15 cellular contexts compared by ENCODE assay signal in genomic region chr9:86022687-86023266, GRCh38.
A peak's percentile ranks its signal among the peaks of the same experiment; 100 is the strongest.
DNase-seq lines count a peak whose midpoint lies in the region; ATAC-seq and TF ChIP-seq lines count a peak whose summit lies in the region.
"Had no signal": no experiment of that assay in that cellular context is flagged by ENCODE, and none has a peak within 500 bp of the region (broad histone marks: within the 10 kb centered on the region; RNA-seq: fewer than 3 reads in every experiment).

No MANE protein-coding gene starts in this region.

- peak overlapping the region; percentile 25 for H3K27ac ChIP-seq in cardiac muscle cell
- H3K27ac ChIP-seq in heart right ventricle: no peak overlapping the region
- H3K27ac ChIP-seq: brain microvascular endothelial cell, right lobe of liver had no signal

- H3K4me1 Mint-ChIP-seq in T-cell: peaks cover 21 to 24% (median 23%) of the 10 kb centered on the region in 3 donors
- peaks cover 20% of the 10 kb centered on the region for H3K4me1 Mint-ChIP-seq in endothelial cell (ENCODE audit: unreplicated experiment)
- H3K4me1 Mint-ChIP-seq in type B pancreatic cell (ENCODE audit: unreplicated experiment): peaks cover 9% of the 10 kb centered on the region

- WGBS in heart right ventricle, 2 donors: 71 to 74% methylated on average over 3 of the region's 3 CpGs

- peaks cover 73% of the 10 kb centered on the region for H3K36me3 Mint-ChIP-seq in T-cell
- H3K36me3 Mint-ChIP-seq in endothelial cell (ENCODE audit: low read depth, unreplicated experiment): peaks cover 36% of the 10 kb centered on the region
- H3K36me3 Mint-ChIP-seq in type B pancreatic cell: peaks cover 66% of the 10 kb centered on the region

- no peak overlapping the region for H3K4me3 Mint-ChIP-seq in T-cell
- no peak overlapping the region for H3K4me3 Mint-ChIP-seq in endothelial cell (ENCODE audit: unreplicated experiment)
- H3K4me3 Mint-ChIP-seq in type B pancreatic cell: no peak overlapping the region

- H3K9me3 Mint-ChIP-seq in T-cell: peaks cover 0 to 4% (median 3%) of the 10 kb centered on the region in 3 donors
- no peaks in the 10 kb centered on the region for H3K9me3 Mint-ChIP-seq in endothelial cell (ENCODE audit: unreplicated experiment)
- H3K9me3 Mint-ChIP-seq in type B pancreatic cell: no peaks in the 10 kb centered on the region

- POLR2A ChIA-PET in T-cell (lab: Charles Lee): no interaction called here

- H3K27me3 ChIP-seq in cardiac muscle cell: no peaks in the 10 kb centered on the region
- H3K27me3 ChIP-seq in heart right ventricle: no peaks in the 10 kb centered on the region
- H3K27me3 ChIP-seq: brain microvascular endothelial cell, MG63, right lobe of liver had no signal

- H3K4me1 ChIP-seq in cardiac muscle cell (ENCODE audit: low read depth) (no peaks in the 10 kb centered on the region), heart right ventricle (peaks cover 0 to 8% (median 0%) of the 10 kb centered on the region in 9 donors)
- H3K4me1 ChIP-seq: right lobe of liver had no signal

- H3K27me3 Mint-ChIP-seq in T-cell (no peaks in the 10 kb centered on the region), endothelial cell (ENCODE audit: unreplicated experiment) (peaks cover 2% of the 10 kb centered on the region), type B pancreatic cell (no peaks in the 10 kb centered on the region)

- intact Hi-C loops in heart right ventricle (cut with DNase I): loop anchor here in 1 of 10 donors (10.0 kb wide), 1 partner anchor 58 kb away; no protein-coding TSS in a partner anchor

- peak in 1 of 2 donors; percentile 19 for DNase-seq in cardiac muscle cell (ENCODE audit: low read depth in 1 of 2, low spot score in 1 of 2)
- no peak for DNase-seq in heart right ventricle
- DNase-seq in T-cell: peak in 5 of 34 experiments; percentile 7 to 33 (median 11)
- peak; percentile 21 for DNase-seq in endothelial cell (ENCODE audit: low spot score)
- DNase-seq in type B pancreatic cell (ENCODE audit: extremely low spot score, unreplicated experiment): no peak
- DNase-seq in COLO829 (ENCODE audit: low spot score): no peak
- DNase-seq: activated CD4-positive, alpha-beta T cell treated with anti-CD3 and anti-CD28 coated beads for 1 hour; brain microvascular endothelial cell; MG63; NCI-H187 treated with DMSO at 0.1 percent for 48 hours; NCI-H510A; right lobe of liver; SHP77 treated with DMSO at 0.1 percent for 48 hours; T-helper 9 cell had no signal

- peaks cover 51% of the 10 kb centered on the region for H3K36me3 ChIP-seq in cardiac muscle cell
- H3K36me3 ChIP-seq in heart right ventricle: peaks cover 0 to 100% (median 31%) of the 10 kb centered on the region in 9 donors

- H3K4me3 ChIP-seq in cardiac muscle cell: no peak overlapping the region
- H3K4me3 ChIP-seq in heart right ventricle: no peak overlapping the region
- H3K4me3 ChIP-seq: MG63, right lobe of liver had no signal

- H3K27ac Mint-ChIP-seq in T-cell (peak overlapping the region; percentile 47 to 57), endothelial cell (ENCODE audit: unreplicated experiment) (peak overlapping the region; percentile 26), type B pancreatic cell (peak overlapping the region; percentile 57)

- H3K9me3 ChIP-seq in cardiac muscle cell (ENCODE audit: low read depth): no peaks in the 10 kb centered on the region
- H3K9me3 ChIP-seq in heart right ventricle: no peaks in the 10 kb centered on the region
- H3K9me3 ChIP-seq: MG63, right lobe of liver had no signal

- no peak for TF ChIP-seq CTCF in cardiac muscle cell (IDR thresholded peaks at IDR 0.05; ENCODE audit: low read depth, low read length)
- TF ChIP-seq CTCF in heart right ventricle (IDR thresholded peaks at IDR 0.05): no peak
- no peak for TF ChIP-seq CTCF in endothelial cell (IDR thresholded peaks at IDR 0.05; ENCODE audit: unreplicated experiment)
- TF ChIP-seq CTCF in type B pancreatic cell (conservative IDR thresholded peaks at IDR 0.05): no peak

- CTCF ChIA-PET in T-cell (lab: Charles Lee): no interaction called here

- no peak for ATAC-seq in heart right ventricle
- ATAC-seq in T-cell (replicated peaks in 1 of 4): peak; percentile 57 to 78 (median 65)
- ATAC-seq in GM19452 (IDR thresholded peaks at IDR 0.05; ENCODE audit: unreplicated experiment): no peak
- ATAC-seq: right lobe of liver had no signal

Comparison
In these comparisons a context has a peak if more than half of its experiments do, and no peak if none do; other contexts are left out.
1. ATAC-seq: peak in T-cell (4 of 4); none in heart right ventricle (0 of 8) and GM19452 (single experiment).
2. Peak in every context shown above with its lines, with median percentiles within 50 percentile points of each other: H3K27ac Mint-ChIP-seq.